Comparison of ENCODE assay signal across 24 cellular contexts in the genomic region with DNA sequence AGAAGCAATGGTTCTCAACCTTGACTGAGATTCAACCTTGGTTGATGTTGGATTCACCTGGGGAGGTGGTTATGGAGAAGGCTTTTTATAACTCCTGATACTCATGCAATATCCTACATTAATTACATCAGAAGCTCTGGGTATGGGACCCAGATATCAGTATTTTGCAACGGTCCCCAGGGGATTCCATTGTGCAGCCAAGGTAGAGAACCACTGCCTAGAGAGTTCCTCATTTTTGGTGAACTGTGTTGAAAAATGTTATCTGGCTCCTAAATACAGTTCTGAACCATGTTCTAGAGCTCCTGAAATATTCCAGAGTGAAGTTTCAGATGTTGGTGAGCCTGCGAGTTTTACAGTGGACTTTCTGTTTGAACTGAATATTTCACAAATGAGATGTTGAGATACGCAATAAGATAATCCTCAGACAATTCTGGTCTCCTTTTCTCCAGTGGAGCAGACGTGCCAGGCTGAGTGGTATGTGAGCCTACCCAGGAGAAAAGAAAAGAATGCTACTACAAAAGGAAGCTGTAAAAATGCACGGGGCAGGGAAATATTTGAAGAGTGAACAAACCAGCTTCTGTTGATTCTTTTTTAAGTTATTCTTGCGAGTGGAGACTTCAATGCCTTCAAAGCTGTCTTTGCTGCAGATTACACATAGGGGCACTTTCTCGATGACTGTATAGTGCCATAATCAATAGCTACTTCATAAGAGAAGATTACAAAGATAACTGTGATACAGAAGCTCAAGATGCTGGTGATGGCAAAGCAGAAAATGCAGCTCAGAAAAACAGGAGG. TPM values are rescaled to one million over a fixed set of nuclear protein-coding genes. Genes with fewer than 3 reads are reported as not detected.
"Had no signal": no experiment of that assay in that cellular context is flagged by ENCODE, and none has a peak within 500 bp of the region (broad histone marks: within the 10 kb centered on the region; RNA-seq: fewer than 3 reads in every experiment).

No MANE protein-coding gene starts in this region.

- H3K9me3 Mint-ChIP-seq: activated CD4-positive, alpha-beta T cell treated with anti-CD3 and anti-CD28 coated beads, Interleukin-2, amount 10 ng/mL, durations not matched to agents 24 days and 14 days; activated naive CD4-positive, alpha-beta T cell treated with anti-CD3 and anti-CD28 coated beads, Interleukin-2, amount 50 U/mL, for 24 hours; activated T-cell treated with anti-CD3 and anti-CD28 coated beads, Interleukin-2, amount 50 U/mL, for 24 hours; activated T-helper 1 cell treated with anti-CD3 and anti-CD28 coated beads, Interleukin-12 subunit alpha, Interleukin-12 subunit beta, Interleukin-2, Interleukin-4 antibody, amounts not matched to agents 30 ng/mL and 10 ng/mL and 1 ng/mL, durations not matched to agents 14 hours and 24 hours and 36 hours; T-helper 1 cell treated with Interleukin-12 subunit alpha and Interleukin-12 subunit beta and Interleukin-4 antibody, amounts not matched to agents 30 μg/mL and 1 μg/mL, for 36 hours; WTC11 had no signal

- H3K27ac ChIP-seq: brain microvascular endothelial cell, cardiac muscle cell, SJSA1 had no signal

- H3K36me3 ChIP-seq: brain microvascular endothelial cell, cardiac muscle cell, SJSA1 had no signal

- DNase-seq: activated CD4-positive, alpha-beta T cell treated with anti-CD3 and anti-CD28 coated beads, Interleukin-2, amount 10 ng/mL, durations not matched to agents 24 days and 14 days; activated CD4-positive, alpha-beta T cell treated with anti-CD3 and anti-CD28 coated beads, Interleukin-2, amount 50 U/mL, for 48 hours; activated CD4-positive, CD25-positive, alpha-beta regulatory T cell treated with anti-CD3 and anti-CD28 coated beads, Interleukin-2, amount 50 U/mL, for 72 hours; activated CD8-positive, alpha-beta memory T cell treated with anti-CD3 and anti-CD28 coated beads, Interleukin-2, amount 10 ng/mL, durations not matched to agents 7 days and 5 days; activated effector memory CD4-positive, alpha-beta T cell treated with Interleukin-2 at 50 U/mL for 16 hours; activated naive CD4-positive, alpha-beta T cell; activated T-cell treated with anti-CD3 and anti-CD28 coated beads, Interleukin-2, amount 50 U/mL, for 24 hours; amygdala; brain microvascular endothelial cell; NCI-H1105; NCI-H1436; NCI-H187; NCI-H2081; NCI-H524; SHP77 had no signal

- ATAC-seq: activated CD8-positive, alpha-beta memory T cell treated with anti-CD3 and anti-CD28 coated beads, Interleukin-2, amount 10 ng/mL, durations not matched to agents 7 days and 5 days; WTC11 had no signal

- H3K4me3 Mint-ChIP-seq: activated CD4-positive, alpha-beta T cell treated with anti-CD3 and anti-CD28 coated beads, Interleukin-2, amount 10 ng/mL, durations not matched to agents 24 days and 14 days; activated CD8-positive, alpha-beta memory T cell treated with anti-CD3 and anti-CD28 coated beads, Interleukin-2, amount 10 ng/mL, durations not matched to agents 7 days and 5 days; activated naive CD4-positive, alpha-beta T cell treated with anti-CD3 and anti-CD28 coated beads, Interleukin-2, amount 50 U/mL, for 24 hours; activated T-cell treated with anti-CD3 and anti-CD28 coated beads, Interleukin-2, amount 50 U/mL, for 24 hours; activated T-helper 1 cell treated with anti-CD3 and anti-CD28 coated beads, Interleukin-12 subunit alpha, Interleukin-12 subunit beta, Interleukin-2, Interleukin-4 antibody, amounts not matched to agents 30 ng/mL and 10 ng/mL and 1 ng/mL, durations not matched to agents 14 hours and 24 hours and 36 hours; T-helper 1 cell treated with Interleukin-12 subunit alpha and Interleukin-12 subunit beta and Interleukin-4 antibody, amounts not matched to agents 30 μg/mL and 1 μg/mL, for 36 hours; WTC11 had no signal

- H3K4me1 ChIP-seq: SJSA1 had no signal

- H3K27ac Mint-ChIP-seq: activated CD4-positive, alpha-beta T cell treated with anti-CD3 and anti-CD28 coated beads, Interleukin-2, amount 10 ng/mL, durations not matched to agents 24 days and 14 days; activated CD8-positive, alpha-beta memory T cell treated with anti-CD3 and anti-CD28 coated beads, Interleukin-2, amount 10 ng/mL, durations not matched to agents 7 days and 5 days; activated naive CD4-positive, alpha-beta T cell treated with anti-CD3 and anti-CD28 coated beads, Interleukin-2, amount 50 U/mL, for 24 hours; activated T-cell treated with anti-CD3 and anti-CD28 coated beads, Interleukin-2, amount 50 U/mL, for 24 hours; activated T-helper 1 cell treated with anti-CD3 and anti-CD28 coated beads, Interleukin-12 subunit alpha, Interleukin-12 subunit beta, Interleukin-2, Interleukin-4 antibody, amounts not matched to agents 30 ng/mL and 10 ng/mL and 1 ng/mL, durations not matched to agents 14 hours and 24 hours and 36 hours; T-helper 1 cell treated with Interleukin-12 subunit alpha and Interleukin-12 subunit beta and Interleukin-4 antibody, amounts not matched to agents 30 μg/mL and 1 μg/mL, for 36 hours; WTC11 had no signal

- H3K36me3 Mint-ChIP-seq: activated CD8-positive, alpha-beta memory T cell treated with anti-CD3 and anti-CD28 coated beads, Interleukin-2, amount 10 ng/mL, durations not matched to agents 7 days and 5 days; activated naive CD4-positive, alpha-beta T cell treated with anti-CD3 and anti-CD28 coated beads, Interleukin-2, amount 50 U/mL, for 24 hours; WTC11 had no signal

- H3K4me1 Mint-ChIP-seq: activated CD4-positive, alpha-beta T cell treated with anti-CD3 and anti-CD28 coated beads, Interleukin-2, amount 10 ng/mL, durations not matched to agents 24 days and 14 days; activated naive CD4-positive, alpha-beta T cell treated with anti-CD3 and anti-CD28 coated beads, Interleukin-2, amount 50 U/mL, for 24 hours had no signal

- H3K4me3 ChIP-seq: cardiac muscle cell, SJSA1 had no signal

- H3K27me3 ChIP-seq: brain microvascular endothelial cell, cardiac muscle cell had no signal

- H3K9me3 ChIP-seq: SJSA1 had no signal

RNA-seq across cellular contexts. Expression of gene C10orf120, which starts 13.6 kb away (rescaled TPM):
- total RNA-seq: activated CD4-positive, alpha-beta T cell treated with anti-CD3 and anti-CD28 coated beads, Interleukin-2, amount 10 ng/mL, durations not matched to agents 24 days and 14 days; activated CD8-positive, alpha-beta memory T cell treated with anti-CD3 and anti-CD28 coated beads, Interleukin-2, amount 10 ng/mL, durations not matched to agents 7 days and 5 days; activated T-helper 1 cell treated with anti-CD3 and anti-CD28 coated beads, Interleukin-12 subunit alpha, Interleukin-12 subunit beta, Interleukin-2, Interleukin-4 antibody, amounts not matched to agents 30 ng/mL and 10 ng/mL and 1 ng/mL, durations not matched to agents 14 hours and 24 hours and 36 hours; astrocyte; cardiac muscle cell; LHCN-M2; M059J; SJSA1; WTC11 had no signal
- polyA plus RNA-seq: cardiac muscle cell had no signal
